16 cellular contexts compared by ENCODE assay signal in the genomic region with DNA sequence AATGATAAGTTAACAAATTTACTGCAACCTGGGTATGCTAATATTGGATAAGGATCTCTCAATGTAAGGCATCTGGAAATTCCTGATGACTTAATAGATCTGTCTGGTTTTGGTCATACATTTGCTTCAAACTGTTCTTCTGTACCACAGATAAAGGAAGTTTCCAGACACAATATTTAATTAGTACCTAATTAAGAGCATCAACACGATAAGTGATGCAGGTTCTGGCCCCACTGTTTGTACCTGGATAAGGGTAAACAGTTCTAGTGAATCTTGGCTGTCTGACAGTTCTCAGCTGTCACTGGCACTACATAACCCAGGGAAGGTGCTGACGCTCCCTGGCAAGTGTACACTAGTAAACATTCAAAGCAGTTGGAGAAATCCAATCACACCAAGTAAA.
DNase-seq lines count a peak whose midpoint lies in the region; TF ChIP-seq lines count a peak whose summit lies in the region.
"Had no signal": no experiment of that assay in that cellular context is flagged by ENCODE, and none has a peak within 500 bp of the region (broad histone marks: within the 10 kb centered on the region; RNA-seq: fewer than 3 reads in every experiment).

No MANE protein-coding gene starts in this region.

- H3K18ac ChIP-seq in trophoblast cell (ENCODE audit: low read length), result no peak overlapping the region

- H3K27ac Mint-ChIP-seq in immature natural killer cell, result no peak overlapping the region
- H3K27ac Mint-ChIP-seq: CD8-positive, alpha-beta T cell had no signal

- no peak overlapping the region for H2BK5ac ChIP-seq in trophoblast cell (ENCODE audit: low read depth, low read length, poor library complexity)

- no peak overlapping the region for H4K91ac ChIP-seq in trophoblast cell (ENCODE audit: low read depth, low read length)

- H3K14ac ChIP-seq in trophoblast cell (ENCODE audit: low read length), result no peak overlapping the region

- H3K79me1 ChIP-seq in trophoblast cell (ENCODE audit: low read length), result no peaks in the 10 kb centered on the region

- no peaks in the 10 kb centered on the region for H3K4me1 Mint-ChIP-seq in immature natural killer cell

- no peak overlapping the region for H2BK120ac ChIP-seq in trophoblast cell (ENCODE audit: insufficient read depth, low read length, poor library complexity)

- no peak overlapping the region for H2AK5ac ChIP-seq in trophoblast cell (ENCODE audit: low read length)

- H3K27ac ChIP-seq in trophoblast cell (ENCODE audit: low read depth, low read length), result no peak overlapping the region
- H3K27ac ChIP-seq: 22Rv1; A549; BLaER1 treated with 17β-estradiol and CSF1 and Interleukin-3, amounts not matched to agents 10 nM and 100 nM had no signal

- no peak overlapping the region for H3K4me2 ChIP-seq in trophoblast cell (ENCODE audit: low read length)
- H3K4me2 ChIP-seq: A549; BLaER1 treated with 17β-estradiol and CSF1 and Interleukin-3, amounts not matched to agents 10 nM and 100 nM had no signal

- H4K8ac ChIP-seq in trophoblast cell (ENCODE audit: low read depth, low read length), result no peak overlapping the region

- no peak for TF ChIP-seq CTCF in BE2C (IDR thresholded peaks at IDR 0.05; ENCODE audit: low read depth, low read length)

- no CpG with 5 or more reads among the region's 2 CpGs for WGBS in trophoblast cell (ENCODE audit: extremely low coverage, insufficient coverage, insufficient read length)

- H3K27me3 Mint-ChIP-seq in immature natural killer cell (ENCODE audit: low read depth in 3 of 3), result peaks cover 1 to 3% (median 2%) of the 10 kb centered on the region in 3 donors

- H2BK12ac ChIP-seq in trophoblast cell (ENCODE audit: low read length), result no peak overlapping the region

- H3K23ac ChIP-seq in trophoblast cell (ENCODE audit: low read length), result no peak overlapping the region

- no peak overlapping the region for H3K4me3 Mint-ChIP-seq in immature natural killer cell
- H3K4me3 Mint-ChIP-seq: CD8-positive, alpha-beta T cell had no signal

- H4K12ac ChIP-seq in trophoblast cell (ENCODE audit: low read depth, low read length), result no peak overlapping the region

- H3K27me3 ChIP-seq in BE2C, result no peaks in the 10 kb centered on the region
- no peaks in the 10 kb centered on the region for H3K27me3 ChIP-seq in trophoblast cell (ENCODE audit: insufficient read depth, low read length)
- H3K27me3 ChIP-seq: BLaER1 treated with 17β-estradiol and CSF1 and Interleukin-3, amounts not matched to agents 10 nM and 100 nM had no signal

- H3K36me3 ChIP-seq in BE2C (no peaks in the 10 kb centered on the region), trophoblast cell (ENCODE audit: control insufficient read depth in 1 of 2, insufficient read depth in 2 of 2, low read length in 2 of 2) (no peaks in the 10 kb centered on the region)
- H3K36me3 ChIP-seq: BLaER1 treated with 17β-estradiol and CSF1 and Interleukin-3, amounts not matched to agents 10 nM and 100 nM had no signal

- H3K9ac ChIP-seq in trophoblast cell (ENCODE audit: low read length), result no peak overlapping the region
- H3K9ac ChIP-seq: BLaER1 treated with 17β-estradiol and CSF1 and Interleukin-3, amounts not matched to agents 10 nM and 100 nM had no signal

- no peaks in the 10 kb centered on the region for H3K36me3 Mint-ChIP-seq in immature natural killer cell
- H3K36me3 Mint-ChIP-seq: CD8-positive, alpha-beta T cell had no signal

- H3K9me3 Mint-ChIP-seq in immature natural killer cell, result peaks cover 0 to 5% (median 0%) of the 10 kb centered on the region in 6 donors
- H3K9me3 Mint-ChIP-seq: CD8-positive, alpha-beta T cell had no signal

- DNase-seq in NCI-H1105 treated with DMSO at 0.1 percent for 48 hours (lab: John Stamatoyannopoulos, UW) (peak; percentile 7), NCI-H1105 (lab: John Stamatoyannopoulos, UW) (no peak), BE2C (peak; percentile 61), NCI-H69 (lab: John Stamatoyannopoulos, UW) (peak; percentile 12), cerebellar cortex (ENCODE audit: low spot score) (peak; percentile 67), immature natural killer cell (no peak), trophoblast cell (no peak)
- no peak for DNase-seq in activated CD8-positive, alpha-beta memory T cell treated with anti-CD3 and anti-CD28 coated beads, Interleukin-2, amount 50 U/mL, for 48 hours
- DNase-seq: Caco-2; CD8-positive, alpha-beta T cell; GDM1; GOT3; H7 had no signal

- H3K4me3 ChIP-seq in BE2C (ENCODE audit: low read depth, low read length), result no peak overlapping the region
- H3K4me3 ChIP-seq in trophoblast cell (ENCODE audit: low read depth, low read length), result no peak overlapping the region
- H3K4me3 ChIP-seq: A549; BLaER1 treated with 17β-estradiol and CSF1 and Interleukin-3, amounts not matched to agents 10 nM and 100 nM had no signal

- peaks cover 17% of the 10 kb centered on the region for H3K4me1 ChIP-seq in BE2C
- no peaks in the 10 kb centered on the region for H3K4me1 ChIP-seq in trophoblast cell (ENCODE audit: control insufficient read depth in 1 of 2, insufficient read depth in 2 of 2, low read length in 2 of 2)
- H3K4me1 ChIP-seq: A549; BLaER1 treated with 17β-estradiol and CSF1 and Interleukin-3, amounts not matched to agents 10 nM and 100 nM; Caco-2 had no signal

- no peak overlapping the region for H2AFZ ChIP-seq in trophoblast cell (ENCODE audit: insufficient read depth, low read length, poor library complexity)

- H3K4ac ChIP-seq in trophoblast cell (ENCODE audit: low read depth, low read length), result no peak overlapping the region

- no peaks in the 10 kb centered on the region for H3K79me2 ChIP-seq in trophoblast cell (ENCODE audit: control insufficient read depth, insufficient read depth, low read length, poor library complexity)

- H3K9me3 ChIP-seq in BE2C, result no peaks in the 10 kb centered on the region
- H3K9me3 ChIP-seq in trophoblast cell (ENCODE audit: insufficient read depth, low read depth, low read length), result no peaks in the 10 kb centered on the region
- H3K9me3 ChIP-seq: A549; BLaER1 treated with 17β-estradiol and CSF1 and Interleukin-3, amounts not matched to agents 10 nM and 100 nM; Caco-2 had no signal

Comparison
In these comparisons a context has a peak if more than half of its experiments do, and no peak if none do; other contexts are left out.
1. DNase-seq: peak in NCI-H1105 treated with DMSO at 0.1 percent for 48 hours (single experiment), BE2C (single experiment), NCI-H69 (single experiment) and cerebellar cortex (single experiment); none in NCI-H1105 (single experiment), immature natural killer cell (0 of 3), activated CD8-positive, alpha-beta memory T cell treated with anti-CD3 and anti-CD28 coated beads, Interleukin-2, amount 50 U/mL, for 48 hours (single experiment) and trophoblast cell (0 of 2).